ENCODE assay signal across 13 cellular contexts in the genomic region with DNA sequence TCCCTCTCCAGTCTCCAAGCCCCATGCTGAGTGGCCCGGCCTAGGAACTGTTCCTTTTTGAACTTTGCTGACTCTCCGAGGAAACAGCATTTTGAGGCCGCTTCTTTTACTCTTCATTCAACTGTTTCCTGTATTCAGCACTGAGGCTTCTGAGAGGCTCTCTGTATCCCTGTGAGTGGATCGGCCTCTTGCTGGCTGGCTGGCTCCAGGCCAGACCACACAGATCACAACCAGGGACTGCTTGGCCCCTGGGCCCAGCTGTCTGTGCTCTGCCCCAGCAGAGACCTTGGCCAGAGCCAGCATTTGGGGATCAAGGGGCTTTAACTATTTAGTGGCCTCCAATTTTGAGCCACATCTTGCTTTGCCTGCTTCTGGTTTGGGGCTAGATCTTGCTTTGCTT.
DNase-seq lines count a peak whose midpoint lies in the region; ATAC-seq, FAIRE-seq and TF ChIP-seq lines count a peak whose summit lies in the region.
"Had no signal": no experiment of that assay in that cellular context is flagged by ENCODE, and none has a peak within 500 bp of the region (broad histone marks: within the 10 kb centered on the region; RNA-seq: fewer than 3 reads in every experiment).

No MANE protein-coding gene starts in this region.

- H3K4me1 Mint-ChIP-seq in activated naive CD8-positive, alpha-beta T cell treated with anti-CD3 and anti-CD28 coated beads, Interleukin-2, amount 10 ng/mL, durations not matched to agents 7 days and 5 days = peaks cover 18% of the 10 kb centered on the region
- H3K4me1 Mint-ChIP-seq in activated naive CD8-positive, alpha-beta T cell treated with anti-CD3 and anti-CD28 coated beads for 36 hours = peaks cover 13% of the 10 kb centered on the region
- H3K4me1 Mint-ChIP-seq in effector memory CD8-positive, alpha-beta T cell (ENCODE audit: low read depth in 2 of 2) = peaks cover 3 to 5% of the 10 kb centered on the region in 2 donors

- H3K27ac Mint-ChIP-seq in activated naive CD8-positive, alpha-beta T cell treated with anti-CD3 and anti-CD28 coated beads, Interleukin-2, amount 10 ng/mL, durations not matched to agents 7 days and 5 days = peak overlapping the region; percentile 65
- H3K27ac Mint-ChIP-seq in activated naive CD8-positive, alpha-beta T cell treated with anti-CD3 and anti-CD28 coated beads for 36 hours = no peak overlapping the region
- no peak overlapping the region for H3K27ac Mint-ChIP-seq in effector memory CD8-positive, alpha-beta T cell
- H3K27ac Mint-ChIP-seq: HFFc6 had no signal

- no peaks in the 10 kb centered on the region for H3K9me3 ChIP-seq in SK-N-SH
- H3K9me3 ChIP-seq: thoracic aorta had no signal

- ATAC-seq in activated naive CD8-positive, alpha-beta T cell treated with anti-CD3 and anti-CD28 coated beads, Interleukin-2, amount 10 ng/mL, durations not matched to agents 7 days and 5 days (ENCODE audit: low read depth) = peak; percentile 20
- peak; percentile 76 for ATAC-seq in left ventricle myocardium superior
- no peak for ATAC-seq in effector memory CD8-positive, alpha-beta T cell (replicated peaks)
- ATAC-seq in HG03196 (IDR thresholded peaks at IDR 0.05; ENCODE audit: unreplicated experiment) = no peak

- TF ChIP-seq CTCF in SK-N-SH (IDR thresholded peaks at IDR 0.05) = no peak

- H3K36me3 Mint-ChIP-seq in activated naive CD8-positive, alpha-beta T cell treated with anti-CD3 and anti-CD28 coated beads, Interleukin-2, amount 10 ng/mL, durations not matched to agents 7 days and 5 days = peaks cover 2% of the 10 kb centered on the region
- no peaks in the 10 kb centered on the region for H3K36me3 Mint-ChIP-seq in activated naive CD8-positive, alpha-beta T cell treated with anti-CD3 and anti-CD28 coated beads for 36 hours
- H3K36me3 Mint-ChIP-seq in effector memory CD8-positive, alpha-beta T cell (ENCODE audit: insufficient read depth) = no peaks in the 10 kb centered on the region

- H3K4me1 ChIP-seq in SK-N-SH (ENCODE audit: control insufficient read depth in 1 of 2, insufficient read depth in 2 of 2, low read depth in 1 of 2, low read length in 1 of 2) = peaks cover 0 to 19% of the 10 kb centered on the region in 2 experiments; a peak in 2 of 4 replicates

- 10% methylated on average over 3 of the region's 4 CpGs for whole genome bisulfite sequencing in SK-N-SH (ENCODE audit: low lambda C conversion rate)

- no peak overlapping the region for H3K9ac ChIP-seq in SK-N-SH

- no peak overlapping the region for H3K4me3 ChIP-seq in SK-N-SH (ENCODE audit: low read depth in 2 of 2, low read length in 1 of 2)
- H3K4me3 ChIP-seq: thoracic aorta had no signal

- no peak overlapping the region; the same call in 1 of the 2 replicates for H2AFZ ChIP-seq in SK-N-SH (ENCODE audit: low read depth)

- peaks cover 2% of the 10 kb centered on the region for H3K9me3 Mint-ChIP-seq in activated naive CD8-positive, alpha-beta T cell treated with anti-CD3 and anti-CD28 coated beads, Interleukin-2, amount 10 ng/mL, durations not matched to agents 7 days and 5 days
- H3K9me3 Mint-ChIP-seq in activated naive CD8-positive, alpha-beta T cell treated with anti-CD3 and anti-CD28 coated beads for 36 hours = no peaks in the 10 kb centered on the region
- no peaks in the 10 kb centered on the region for H3K9me3 Mint-ChIP-seq in effector memory CD8-positive, alpha-beta T cell
- H3K9me3 Mint-ChIP-seq: HFFc6 had no signal

- H3K27me3 Mint-ChIP-seq in activated naive CD8-positive, alpha-beta T cell treated with anti-CD3 and anti-CD28 coated beads, Interleukin-2, amount 10 ng/mL, durations not matched to agents 7 days and 5 days = peaks cover 5% of the 10 kb centered on the region
- H3K27me3 Mint-ChIP-seq in activated naive CD8-positive, alpha-beta T cell treated with anti-CD3 and anti-CD28 coated beads for 36 hours = peaks cover 8% of the 10 kb centered on the region
- H3K27me3 Mint-ChIP-seq in effector memory CD8-positive, alpha-beta T cell = peaks cover 4 to 30% of the 10 kb centered on the region in 2 donors

- DNase-seq in activated naive CD8-positive, alpha-beta T cell treated with anti-CD3 and anti-CD28 coated beads, Interleukin-2, amount 10 ng/mL, durations not matched to agents 7 days and 5 days = peak; percentile 27
- no peak for DNase-seq in activated naive CD8-positive, alpha-beta T cell treated with anti-CD3 and anti-CD28 coated beads for 36 hours
- DNase-seq in SK-N-SH (peak; percentile 60), left ventricle myocardium superior (peak; percentile 67), urothelium cell line (ENCODE audit: low spot score) (peak; percentile 10), GOT3 (lab: John Stamatoyannopoulos, UW) (no peak)
- no peak for DNase-seq in effector memory CD8-positive, alpha-beta T cell
- DNase-seq: activated T-cell treated with anti-CD3 and anti-CD28 coated beads for 4 hours; HFFc6; stimulated activated CD4-positive, alpha-beta T cell treated with anti-CD3 and anti-CD28 coated beads, Interleukin-1b, Interleukin-23, amount 100 ng/mL, for 48 hours had no signal

- peak overlapping the region; percentile 45 for H3K4me3 Mint-ChIP-seq in activated naive CD8-positive, alpha-beta T cell treated with anti-CD3 and anti-CD28 coated beads, Interleukin-2, amount 10 ng/mL, durations not matched to agents 7 days and 5 days
- H3K4me3 Mint-ChIP-seq in activated naive CD8-positive, alpha-beta T cell treated with anti-CD3 and anti-CD28 coated beads for 36 hours = no peak overlapping the region
- H3K4me3 Mint-ChIP-seq in effector memory CD8-positive, alpha-beta T cell = no peak overlapping the region
- H3K4me3 Mint-ChIP-seq: HFFc6 had no signal

- POLR2A ChIA-PET in activated naive CD8-positive, alpha-beta T cell treated with anti-CD3 and anti-CD28 coated beads, Interleukin-2, amount 10 ng/mL, durations not matched to agents 7 days and 5 days (lab: Charles Lee) = interaction anchor here (0.6 kb wide), 1 partner anchor 264 kb away, joined by 8 read pairs; no protein-coding TSS in a partner anchor
- POLR2A ChIA-PET in SK-N-SH (lab: Yijun Ruan, JAX) = no interaction called here

- TF ChIP-seq RAD21 in SK-N-SH (IDR thresholded peaks at IDR 0.05; ENCODE audit: low read length) = peak; percentile 33

- H3K4me2 ChIP-seq in SK-N-SH = no peak overlapping the region

- CTCF ChIA-PET in SK-N-SH (lab: Yijun Ruan, JAX) = interaction anchor here (1.4 kb wide), 1 partner anchor 16 kb away, joined by 5 read pairs; no protein-coding TSS in a partner anchor

- TF ChIP-seq EP300 in SK-N-SH (IDR thresholded peaks at IDR 0.05; ENCODE audit: borderline replicate concordance in 1 of 2, low read depth in 1 of 2, low read length in 1 of 2) = peak in 1 of 2 experiments; percentile 67; a peak in 2 of 4 replicates

- no peaks in the 10 kb centered on the region for H4K20me1 ChIP-seq in SK-N-SH (ENCODE audit: insufficient read depth)

- H3K9me2 ChIP-seq in SK-N-SH = no peaks in the 10 kb centered on the region

- no peak for FAIRE-seq in urothelium cell line (lab: Jason Lieb, UNC)
- FAIRE-seq: GM18507 had no signal

- no peaks in the 10 kb centered on the region for H3F3A ChIP-seq in SK-N-SH (replicated peaks; ENCODE audit: insufficient read depth)

- no peaks in the 10 kb centered on the region for H3K36me3 ChIP-seq in SK-N-SH (replicated peaks in 1 of 2; ENCODE audit: control insufficient read depth in 1 of 2, insufficient read depth in 2 of 2, low read length in 1 of 2)
- H3K36me3 ChIP-seq: thoracic aorta had no signal

- H3K27ac ChIP-seq in SK-N-SH (ENCODE audit: low read depth in 2 of 2, low read length in 1 of 2) = peak overlapping the region in 1 of 2 experiments; percentile 88; a peak in 2 of 4 replicates
- H3K27ac ChIP-seq: thoracic aorta had no signal

- intact Hi-C loops in left ventricle myocardium superior (cut with micrococcal nuclease) = no loop called here

- no peaks in the 10 kb centered on the region for H3K27me3 ChIP-seq in SK-N-SH (ENCODE audit: insufficient read depth)

- H3K79me2 ChIP-seq in SK-N-SH (ENCODE audit: insufficient read depth) = no peaks in the 10 kb centered on the region

TF ChIP-seq in SK-N-SH, 30 proteins besides CTCF, POLR2A, EP300 and RAD21:
- peak; percentile 11; the same call in 1 of the 2 replicates for TF ChIP-seq SMC3 (IDR thresholded peaks at IDR 0.05; ENCODE audit: low read depth, low read length)
- peak; percentile 32; the same call in 1 of the 2 replicates for TF ChIP-seq NFIC (IDR thresholded peaks at IDR 0.05; ENCODE audit: borderline replicate concordance)
- no peak for TF ChIP-seq YY1 (IDR thresholded peaks at IDR 0.05; ENCODE audit: low read depth)
- TF ChIP-seq FOXJ3 (CRISPR knock-in tag; IDR thresholded peaks at IDR 0.05) = 0 out of 2 replicates have a peak, but pooled peaks have one; percentile 33

Comparison
In these comparisons a context has a peak if more than half of its experiments do, and no peak if none do; other contexts are left out.
1. DNase-seq: peak in activated naive CD8-positive, alpha-beta T cell treated with anti-CD3 and anti-CD28 coated beads, Interleukin-2, amount 10 ng/mL, durations not matched to agents 7 days and 5 days (single experiment), SK-N-SH (single experiment), left ventricle myocardium superior (single experiment) and urothelium cell line (single experiment); none in activated naive CD8-positive, alpha-beta T cell treated with anti-CD3 and anti-CD28 coated beads for 36 hours (single experiment), effector memory CD8-positive, alpha-beta T cell (0 of 3) and GOT3 (single experiment).
2. ATAC-seq: peak in activated naive CD8-positive, alpha-beta T cell treated with anti-CD3 and anti-CD28 coated beads, Interleukin-2, amount 10 ng/mL, durations not matched to agents 7 days and 5 days (single experiment) and left ventricle myocardium superior (single experiment); none in effector memory CD8-positive, alpha-beta T cell (single experiment) and HG03196 (single experiment).